In the genomic region with DNA sequence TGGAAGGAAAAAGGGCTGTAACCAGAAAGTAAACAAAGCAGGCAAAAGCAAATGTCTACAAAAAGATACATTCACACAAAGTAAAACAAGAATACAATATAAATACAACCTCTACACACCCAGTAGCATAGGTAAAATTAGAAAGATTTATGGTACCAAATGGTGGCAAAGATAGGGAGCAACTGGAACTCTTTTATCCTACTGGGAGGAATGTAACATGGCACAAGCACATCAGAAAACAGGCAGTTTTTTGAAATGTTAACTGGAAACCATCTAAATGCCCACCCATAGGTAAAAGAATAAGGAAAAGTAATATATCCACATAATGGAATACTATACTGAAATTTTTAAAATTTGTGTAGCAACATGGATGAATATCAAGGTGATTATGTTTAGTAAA, we compare ENCODE assay signal across 17 cellular contexts. TPM values are rescaled to one million over a fixed set of nuclear protein-coding genes. Genes with fewer than 3 reads are reported as not detected.
A peak's percentile ranks its signal among the peaks of the same experiment; 100 is the strongest.
DNase-seq lines count a peak whose midpoint lies in the region; ATAC-seq and TF ChIP-seq lines count a peak whose summit lies in the region.
"Had no signal": no experiment of that assay in that cellular context is flagged by ENCODE, and none has a peak within 500 bp of the region (broad histone marks: within the 10 kb centered on the region; RNA-seq: fewer than 3 reads in every experiment).

No MANE protein-coding gene starts in this region.

- no peaks in the 10 kb centered on the region for H3K27me3 ChIP-seq in GM23248 (replicated peaks; ENCODE audit: insufficient read depth)

- H3K4me2 ChIP-seq in GM23248 (ENCODE audit: unreplicated experiment), result no peak overlapping the region

- H3K9me2 ChIP-seq in GM23248 (ENCODE audit: insufficient read depth), result no peaks in the 10 kb centered on the region; the same call in 1 of the 2 replicates

- H3K27me3 Mint-ChIP-seq in neural crest cell (ENCODE audit: low read depth), result no peaks in the 10 kb centered on the region

- H3K4me1 Mint-ChIP-seq in neural crest cell, result no peaks in the 10 kb centered on the region

- in situ Hi-C loops in GM23248 (cut with MboI), result no loop called here

- H3K4me1 ChIP-seq in HEK293 (ENCODE audit: control insufficient read depth, insufficient read depth, low read length), result no peaks in the 10 kb centered on the region
- H3K4me1 ChIP-seq in GM23248 (ENCODE audit: insufficient read depth), result no peaks in the 10 kb centered on the region
- H3K4me1 ChIP-seq: HAP-1 had no signal

- TF ChIP-seq CTCF in 22Rv1 (IDR thresholded peaks at IDR 0.05), result no peak
- TF ChIP-seq CTCF in HEK293 (tag by site-specific recombination; IDR thresholded peaks at IDR 0.05), result no peak
- TF ChIP-seq CTCF in epithelial cell of esophagus (IDR thresholded peaks at IDR 0.05; ENCODE audit: insufficient read depth, low read depth, low read length, missing control alignments), result peak; percentile 30
- TF ChIP-seq CTCF in neural crest cell (conservative IDR thresholded peaks at IDR 0.05), result peak; percentile 43

- peak overlapping the region; percentile 64 for H3K27ac ChIP-seq in 22Rv1
- no peak overlapping the region for H3K27ac ChIP-seq in HEK293 (ENCODE audit: extremely low read depth, low read depth, low read length)
- no peak overlapping the region for H3K27ac ChIP-seq in GM23248

- H3K27ac Mint-ChIP-seq in neural crest cell (ENCODE audit: unreplicated experiment), result no peak overlapping the region

- H2AFZ ChIP-seq in GM23248, result no peak overlapping the region

- H3K9me3 ChIP-seq in HEK293 (ENCODE audit: control insufficient read depth, insufficient read depth, low read depth, low read length) (no peaks in the 10 kb centered on the region), GM23248 (ENCODE audit: low read depth) (no peaks in the 10 kb centered on the region)
- H3K9me3 ChIP-seq: HAP-1 had no signal

- H4K20me1 ChIP-seq in GM23248 (ENCODE audit: insufficient read depth), result no peaks in the 10 kb centered on the region

- intact Hi-C loops in left ventricle myocardium superior (cut with micrococcal nuclease), result no loop called here

- H3K9me3 Mint-ChIP-seq in neural crest cell, result peaks cover 2% of the 10 kb centered on the region

- no peak for ATAC-seq in left ventricle myocardium superior
- ATAC-seq in GM19395 (IDR thresholded peaks at IDR 0.05; ENCODE audit: unreplicated experiment), result no peak
- ATAC-seq: K562 had no signal

- no peaks in the 10 kb centered on the region for H3K79me2 ChIP-seq in GM23248 (ENCODE audit: insufficient read depth)

- CTCF ChIA-PET in HEK293 (lab: Yijun Ruan, JAX), result no interaction called here

- no peaks in the 10 kb centered on the region for H3K36me3 ChIP-seq in HEK293 (ENCODE audit: control insufficient read depth in 2 of 2, insufficient read depth in 1 of 2, low read length in 2 of 2)
- no peaks in the 10 kb centered on the region for H3K36me3 ChIP-seq in GM23248 (ENCODE audit: low read depth)
- H3K36me3 ChIP-seq: HAP-1 had no signal

- no peaks in the 10 kb centered on the region for H3K36me3 Mint-ChIP-seq in neural crest cell (ENCODE audit: low read depth)

- POLR2A ChIA-PET in HEK293 (lab: Yijun Ruan, JAX), result no interaction called here

- DNase-seq in epithelial cell of esophagus (ENCODE audit: low read depth), result no peak
- no peak for DNase-seq in neural crest cell (ENCODE audit: low read depth, low spot score)
- no peak for DNase-seq in GM23248
- no peak for DNase-seq in stimulated activated CD4-positive, alpha-beta T cell treated with anti-CD3 and anti-CD28 coated beads, Interleukin-4, amount 100 ng/mL, for 4 hours
- no peak for DNase-seq in left ventricle myocardium superior
- DNase-seq: C1 segment of cervical spinal cord, MV-4-11, NCI-H1417, NCI-H1930, NCI-H446, RPMI8226, SIG-M5 had no signal

- no peak overlapping the region for H3K4me3 Mint-ChIP-seq in neural crest cell

- no peaks in the 10 kb centered on the region for H3F3A ChIP-seq in GM23248 (ENCODE audit: insufficient read depth)

- H3K4me3 ChIP-seq in HEK293 (ENCODE audit: low read depth, low read length), result no peak overlapping the region
- H3K4me3 ChIP-seq in epithelial cell of esophagus (ENCODE audit: low read length), result no peak overlapping the region
- no peak overlapping the region for H3K4me3 ChIP-seq in GM23248
- H3K4me3 ChIP-seq: HAP-1, K562 had no signal

- no peak overlapping the region for H3K9ac ChIP-seq in GM23248

TF ChIP-seq in HEK293, 187 proteins besides CTCF, POLR2A, EP300 and RAD21:
- TF ChIP-seq, protein P1, sequence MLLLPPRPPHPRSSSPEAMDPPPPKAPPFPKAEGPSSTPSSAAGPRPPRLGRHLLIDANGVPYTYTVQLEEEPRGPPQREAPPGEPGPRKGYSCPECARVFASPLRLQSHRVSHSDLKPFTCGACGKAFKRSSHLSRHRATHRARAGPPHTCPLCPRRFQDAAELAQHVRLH (tag by site-specific recombination; IDR thresholded peaks at IDR 0.05), result no peak
- TF ChIP-seq ZNF223 (tag by site-specific recombination; IDR thresholded peaks at IDR 0.05), result no peak
- no peak for TF ChIP-seq ZNF548 (tag by site-specific recombination; IDR thresholded peaks at IDR 0.05)
- TF ChIP-seq SETDB1 (IDR thresholded peaks at IDR 0.05; ENCODE audit: insufficient read length, low read length), result peak; percentile 11
- TF ChIP-seq ZNF670 (tag by site-specific recombination; IDR thresholded peaks at IDR 0.05; ENCODE audit: low read depth), result no peak
- no peak for TF ChIP-seq ZNF514 (tag by site-specific recombination; IDR thresholded peaks at IDR 0.05)
- TF ChIP-seq ZNF2 (tag by site-specific recombination; IDR thresholded peaks at IDR 0.05), result no peak
- TF ChIP-seq, protein P2, sequence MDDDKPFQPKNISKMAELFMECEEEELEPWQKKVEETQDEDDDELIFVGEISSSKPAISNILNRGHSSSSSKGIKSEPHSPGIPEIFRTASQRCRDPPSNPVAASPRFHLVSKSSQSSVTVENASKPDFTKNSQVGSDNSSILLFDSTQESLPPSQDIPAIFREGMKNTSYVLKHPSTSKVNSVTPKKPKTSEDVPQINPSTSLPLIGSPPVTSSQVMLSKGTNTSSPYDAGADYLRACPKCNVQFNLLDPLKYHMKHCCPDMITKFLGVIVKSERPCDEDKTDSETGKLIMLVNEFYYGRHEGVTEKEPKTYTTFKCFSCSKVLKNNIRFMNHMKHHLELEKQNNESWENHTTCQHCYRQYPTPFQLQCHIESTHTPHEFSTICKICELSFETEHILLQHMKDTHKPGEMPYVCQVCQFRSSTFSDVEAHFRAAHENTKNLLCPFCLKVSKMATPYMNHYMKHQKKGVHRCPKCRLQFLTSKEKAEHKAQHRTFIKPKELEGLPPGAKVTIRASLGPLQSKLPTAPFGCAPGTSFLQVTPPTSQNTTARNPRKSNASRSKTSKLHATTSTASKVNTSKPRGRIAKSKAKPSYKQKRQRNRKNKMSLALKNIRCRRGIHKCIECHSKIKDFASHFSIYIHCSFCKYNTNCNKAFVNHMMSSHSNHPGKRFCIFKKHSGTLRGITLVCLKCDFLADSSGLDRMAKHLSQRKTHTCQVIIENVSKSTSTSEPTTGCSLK (tag by site-specific recombination; IDR thresholded peaks at IDR 0.05), result no peak

RNA-seq across cellular contexts. Expression of gene ARL14EPL, which starts 8.7 kb away (rescaled TPM):
- not detected in 2 replicates for total RNA-seq in neural crest cell
- not detected in 2 replicates for total RNA-seq in GM23248 (2014; rRNA removed; shearing (Covaris generic))
- not detected in 2 replicates for polyA plus RNA-seq in GM23248 (2016; fragmentation: Nextera tagmentation; extraction: Ambion mirVana)
- total RNA-seq in left ventricle myocardium superior, result not detected

Comparison
In these comparisons a context has a peak if more than half of its experiments do, and no peak if none do; other contexts are left out.
1. CTCF ChIP-seq: peak in epithelial cell of esophagus (single experiment) and neural crest cell (single experiment); none in 22Rv1 (single experiment) and HEK293 (single experiment).